Comparison of ENCODE assay signal across 18 cellular contexts in the genomic region with DNA sequence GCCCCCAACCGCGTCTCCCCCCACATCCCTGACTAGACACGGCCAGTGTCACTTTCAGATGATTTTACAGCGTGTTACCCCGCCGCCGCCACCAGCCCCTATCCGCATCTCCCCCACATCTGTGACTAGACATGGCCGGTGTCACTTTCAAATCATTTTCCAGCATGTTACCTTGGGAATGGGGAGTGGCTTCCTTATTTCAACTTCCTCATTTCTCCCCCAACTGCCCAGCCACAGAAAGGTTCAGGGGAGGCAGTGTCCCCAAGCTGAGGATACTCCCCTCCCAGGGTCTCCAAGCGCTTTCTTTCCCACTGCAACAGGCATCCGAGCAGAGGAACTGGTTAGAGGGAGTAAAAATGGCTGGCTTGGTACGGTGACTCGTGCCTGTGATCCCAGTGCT. TPM values are rescaled to one million over a fixed set of nuclear protein-coding genes. Genes with fewer than 3 reads are reported as not detected.
DNase-seq lines count a peak whose midpoint lies in the region; ATAC-seq and TF ChIP-seq lines count a peak whose summit lies in the region.
"Had no signal": no experiment of that assay in that cellular context is flagged by ENCODE, and none has a peak within 500 bp of the region (broad histone marks: within the 10 kb centered on the region; RNA-seq: fewer than 3 reads in every experiment).

No MANE protein-coding gene starts in this region.

- no peak for TF ChIP-seq POLR2A in uterus (IDR thresholded peaks at IDR 0.05)

- no peak overlapping the region for H2AFZ ChIP-seq in osteoblast (ENCODE audit: low read length)

- peak; percentile 30 for DNase-seq in SKM-1 treated with dmso at 0.1 percent for 144 hours (lab: John Stamatoyannopoulos, UW; ENCODE audit: unreplicated experiment)
- DNase-seq in SKM-1 (lab: John Stamatoyannopoulos, UW; ENCODE audit: unreplicated experiment), result no peak
- peak; percentile 57 for DNase-seq in MV-4-11 (lab: John Stamatoyannopoulos, UW)
- peak; percentile 31 for DNase-seq in UCSD-AML1 (lab: John Stamatoyannopoulos, UW; ENCODE audit: unreplicated experiment)
- peak; percentile 43 for DNase-seq in osteoblast (ENCODE audit: insufficient read length, low spot score, missing footprints)
- no peak for DNase-seq in uterus
- no peak for DNase-seq in natural killer cell
- DNase-seq: C1 segment of cervical spinal cord, DMS79, H7, MG63, NCI-H1417, NCI-H187 treated with DMSO at 0.1 percent for 48 hours, NCI-H226, NCI-H524, SJCRH30 had no signal

- H3K4me1 ChIP-seq in osteoblast (ENCODE audit: insufficient read depth, low read length) (no peaks in the 10 kb centered on the region), uterus (no peaks in the 10 kb centered on the region)
- H3K4me1 ChIP-seq: SJCRH30 had no signal

- no peak overlapping the region for H3K4me3 Mint-ChIP-seq in natural killer cell

- H3K4me3 ChIP-seq in osteoblast (ENCODE audit: insufficient read depth, low read length) (no peak overlapping the region), uterus (no peak overlapping the region)
- H3K4me3 ChIP-seq: MG63, SJCRH30 had no signal

- no peaks in the 10 kb centered on the region for H3K79me2 ChIP-seq in osteoblast (ENCODE audit: insufficient read depth, low read length)

- ATAC-seq in GM18861 (IDR thresholded peaks at IDR 0.05; ENCODE audit: unreplicated experiment), result no peak
- ATAC-seq in natural killer cell, result no peak
- ATAC-seq: Panc1 had no signal

- TF ChIP-seq CTCF in osteoblast (IDR thresholded peaks at IDR 0.05; ENCODE audit: extremely low read depth, low read depth, low read length), result no peak
- TF ChIP-seq CTCF in uterus (IDR thresholded peaks at IDR 0.05), result no peak
- TF ChIP-seq CTCF in natural killer cell (IDR thresholded peaks at IDR 0.05), result no peak

- no peaks in the 10 kb centered on the region for H3K27me3 Mint-ChIP-seq in natural killer cell (ENCODE audit: low read depth in 2 of 2)

- no peak overlapping the region for H3K4me2 ChIP-seq in osteoblast (ENCODE audit: insufficient read depth, low read length)

- H3K27me3 ChIP-seq in osteoblast (ENCODE audit: insufficient read depth, low read length) (no peaks in the 10 kb centered on the region), uterus (no peaks in the 10 kb centered on the region)
- H3K27me3 ChIP-seq: MG63, SJCRH30 had no signal

- H3K27ac ChIP-seq in osteoblast (ENCODE audit: low read depth, low read length), result no peak overlapping the region
- H3K27ac ChIP-seq in uterus, result no peak overlapping the region
- H3K27ac ChIP-seq: SJCRH30 had no signal

- H3K27ac Mint-ChIP-seq in natural killer cell, result no peak overlapping the region

- no peaks in the 10 kb centered on the region for H3K9me3 Mint-ChIP-seq in natural killer cell

- no peaks in the 10 kb centered on the region for H3K36me3 Mint-ChIP-seq in natural killer cell

- H4K20me1 ChIP-seq in osteoblast (ENCODE audit: insufficient read depth, low read length), result no peaks in the 10 kb centered on the region

- peaks cover 15 to 22% of the 10 kb centered on the region in 2 donors for H3K4me1 Mint-ChIP-seq in natural killer cell

- no peaks in the 10 kb centered on the region for H3K36me3 ChIP-seq in osteoblast (ENCODE audit: insufficient read depth, low read length)
- no peaks in the 10 kb centered on the region for H3K36me3 ChIP-seq in uterus
- H3K36me3 ChIP-seq: MG63, SJCRH30 had no signal

- H3K9me3 ChIP-seq in osteoblast (ENCODE audit: low read depth, low read length) (no peaks in the 10 kb centered on the region), uterus (no peaks in the 10 kb centered on the region)
- H3K9me3 ChIP-seq: MG63, SJCRH30 had no signal

- intact Hi-C loops in uterus (cut with DNase I; ENCODE audit: low total_unique reads) (no loop called here), natural killer cell (cut with micrococcal nuclease) (no loop called here)

RNA-seq across cellular contexts. Expression of a gene that starts 18.4 kb away (rescaled TPM):
- total RNA-seq in osteoblast (2.5 and 2.9 TPM in 2 replicates), uterus (10 to 100 TPM in 2 of 4 donors, 1 to 10 TPM in 2; 2.4 to 64.0 (median 20.7) TPM), natural killer cell (10 to 100 TPM; 47.3 to 54.3 (median 52.7) TPM)

RNA-seq across cellular contexts. Expression of a gene that starts 51.2 kb away (rescaled TPM):
- total RNA-seq in osteoblast (1.1 and 2.7 TPM in 2 replicates), uterus (10 to 100 TPM in 1 of 4 donors, not detected in 3; 16.7 TPM), natural killer cell (1 to 10 TPM; 4.5 to 5.5 (median 4.8) TPM)

Comparison
In these comparisons a context has a peak if more than half of its experiments do, and no peak if none do; other contexts are left out.
1. DNase-seq: peak in SKM-1 treated with dmso at 0.1 percent for 144 hours (single experiment), MV-4-11 (single experiment), UCSD-AML1 (single experiment) and osteoblast (single experiment); none in SKM-1 (single experiment), uterus (0 of 2) and natural killer cell (single experiment).